Comparison of ENCODE assay signal across 2 cellular contexts in genomic region chr12:111368684-111369495, GRCh38.
A peak's percentile ranks its signal among the peaks of the same experiment; 100 is the strongest.
TF ChIP-seq lines count a peak whose summit lies in the region.

Gene PHETA1, minus strand, starts transcription at chr12:111369095. Its CDS starts 5,668 bp downstream, at chr12:111363427.

TF ChIP-seq in HCT116, 20 proteins besides CTCF, POLR2A, EP300 and RAD21 (continued from another document):
- TF ChIP-seq FOSL1 (IDR thresholded peaks at IDR 0.05; ENCODE audit: low read depth) (no peak), ELF1 (IDR thresholded peaks at IDR 0.05; ENCODE audit: borderline replicate concordance, low read depth) (no peak), ZNF274 (IDR thresholded peaks at IDR 0.05; ENCODE audit: low read depth, low read length) (no peak), SRF (IDR thresholded peaks at IDR 0.05; ENCODE audit: low read depth) (no peak), POLR2AphosphoS5 (IDR thresholded peaks at IDR 0.05; ENCODE audit: low read depth, low read length) (peak; percentile 72), CEBPB (IDR thresholded peaks at IDR 0.05; ENCODE audit: low read depth) (no peak), ATF3 (IDR thresholded peaks at IDR 0.05) (no peak), JUND (IDR thresholded peaks at IDR 0.05) (no peak), EGR1 (IDR thresholded peaks at IDR 0.05; ENCODE audit: low read depth) (peak; percentile 97), EZH2 (IDR thresholded peaks at IDR 0.05) (no peak), ZBTB33 (IDR thresholded peaks at IDR 0.05; ENCODE audit: extremely low read depth, insufficient replicate concordance, low read length) (no peak), YY1 (IDR thresholded peaks at IDR 0.05; ENCODE audit: extremely low read depth, insufficient replicate concordance, low read depth, low read length) (no peak), REST (IDR thresholded peaks at IDR 0.05; ENCODE audit: low read depth) (no peak), SIN3A (IDR thresholded peaks at IDR 0.05; ENCODE audit: low read depth) (no peak), SP1 (IDR thresholded peaks at IDR 0.05; ENCODE audit: low read depth) (peak; percentile 93)

TF ChIP-seq in SK-N-SH, 30 proteins besides CTCF, POLR2A, EP300 and RAD21 (continued from another document):
- TF ChIP-seq PBX3 (IDR thresholded peaks at IDR 0.05) (peak; percentile 47), RCOR1 (IDR thresholded peaks at IDR 0.05; ENCODE audit: low read length) (no peak), SIN3A (IDR thresholded peaks at IDR 0.05; ENCODE audit: borderline replicate concordance, low read depth, low read length) (peak; percentile 34; the same call in 1 of the 2 replicates), POLR2AphosphoS5 (IDR thresholded peaks at IDR 0.05; ENCODE audit: low read depth, low read length) (peak; percentile 49; the same call in 1 of the 2 replicates)
